Comparison of ENCODE assay signal across 1 cellular context in the genomic region with DNA sequence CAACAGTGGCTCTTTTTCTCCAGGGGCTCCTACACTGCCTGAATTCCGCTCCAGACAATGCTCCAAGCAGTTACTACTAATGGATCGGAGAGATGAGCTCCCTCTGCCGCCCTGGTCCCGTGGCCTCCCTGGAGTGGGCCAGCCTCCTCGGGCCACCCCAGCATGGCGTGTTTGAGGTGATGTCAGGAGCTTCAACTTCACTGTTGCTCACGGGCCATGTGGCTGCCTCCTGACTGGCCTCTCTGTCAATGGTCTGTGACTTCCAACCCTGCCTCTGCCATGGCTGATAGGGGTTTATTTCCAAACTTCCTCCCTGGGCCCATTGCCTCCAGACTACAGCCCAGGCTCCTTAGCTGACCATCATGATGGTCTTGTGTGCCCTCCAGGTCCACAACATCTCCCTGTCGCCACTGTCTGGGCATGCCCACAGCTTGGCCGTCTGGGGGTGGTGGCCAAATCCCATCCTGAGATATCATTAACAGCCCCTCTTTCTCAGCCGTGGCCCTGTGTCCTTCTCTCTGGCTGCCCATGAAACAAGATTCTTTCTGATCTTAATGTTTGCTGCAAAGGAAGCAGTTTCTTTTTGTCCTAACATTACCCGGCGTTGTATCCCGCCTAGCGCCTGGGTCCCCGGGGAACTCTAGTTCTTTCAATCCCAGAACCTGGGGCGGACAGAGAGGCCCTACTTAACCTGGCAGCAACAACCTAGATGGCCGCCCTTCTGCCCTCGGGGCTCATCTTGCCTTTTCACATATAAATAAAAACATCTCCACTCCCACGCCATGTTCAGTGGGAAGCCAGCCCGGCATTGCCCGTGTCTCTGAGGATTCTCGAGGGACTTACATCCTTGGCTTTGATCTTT.
TF ChIP-seq lines count a peak whose summit lies in the region.

No MANE protein-coding gene starts in this region.

TF ChIP-seq in IMR-90, 13 proteins besides CTCF, POLR2A, EP300 and RAD21:
- TF ChIP-seq CHD1 (IDR thresholded peaks at IDR 0.05; ENCODE audit: low read depth, low read length) (no peak), MAZ (IDR thresholded peaks at IDR 0.05; ENCODE audit: borderline replicate concordance, low read depth, low read length) (no peak), NFE2L2 (IDR thresholded peaks at IDR 0.05; ENCODE audit: low read depth, low read length) (no peak), MXI1 (IDR thresholded peaks at IDR 0.05; ENCODE audit: borderline replicate concordance, low read depth, low read length) (no peak), RFX5 (IDR thresholded peaks at IDR 0.05; ENCODE audit: low read depth, low read length) (no peak)
TF ChIP-seq in IMR-90: peak in this region for 0.
